Comparison of ENCODE assay signal across 1 cellular context in genomic region chr9:107541523-107541922, GRCh38.
TF ChIP-seq lines count a peak whose summit lies in the region.

No MANE protein-coding gene starts in this region.

TF ChIP-seq in GM12878, 131 proteins besides CTCF, POLR2A, EP300 and RAD21 (continued from another document):
- TF ChIP-seq NR2F1 (conservative IDR thresholded peaks at IDR 0.05) (0 out of 2 replicates have a peak, but pooled peaks have one; percentile 36), ATF7 (IDR thresholded peaks at IDR 0.05; ENCODE audit: low read depth) (peak; percentile 64; the same call in 1 of the 2 replicates), ASH2L (IDR thresholded peaks at IDR 0.05; ENCODE audit: borderline replicate concordance, low read depth) (no peak), RUNX3 (IDR thresholded peaks at IDR 0.05; ENCODE audit: low read length) (peak; percentile 39), JUNB (IDR thresholded peaks at IDR 0.05) (peak; percentile 31; the same call in 1 of the 2 replicates), ATF3 (IDR thresholded peaks at IDR 0.05; ENCODE audit: borderline replicate concordance, extremely low read depth, low read depth, low read length) (no peak), ZNF687 (IDR thresholded peaks at IDR 0.05) (no peak), RELA (IDR thresholded peaks at IDR 0.05; ENCODE audit: borderline replicate concordance, partially characterized antibody) (no peak)
- TF ChIP-seq, protein P1, sequence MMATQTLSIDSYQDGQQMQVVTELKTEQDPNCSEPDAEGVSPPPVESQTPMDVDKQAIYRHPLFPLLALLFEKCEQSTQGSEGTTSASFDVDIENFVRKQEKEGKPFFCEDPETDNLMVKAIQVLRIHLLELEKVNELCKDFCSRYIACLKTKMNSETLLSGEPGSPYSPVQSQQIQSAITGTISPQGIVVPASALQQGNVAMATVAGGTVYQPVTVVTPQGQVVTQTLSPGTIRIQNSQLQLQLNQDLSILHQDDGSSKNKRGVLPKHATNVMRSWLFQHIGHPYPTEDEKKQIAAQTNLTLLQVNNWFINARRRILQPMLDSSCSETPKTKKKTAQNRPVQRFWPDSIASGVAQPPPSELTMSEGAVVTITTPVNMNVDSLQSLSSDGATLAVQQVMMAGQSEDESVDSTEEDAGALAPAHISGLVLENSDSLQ (IDR thresholded peaks at IDR 0.05) = no peak
